In the genomic region with DNA sequence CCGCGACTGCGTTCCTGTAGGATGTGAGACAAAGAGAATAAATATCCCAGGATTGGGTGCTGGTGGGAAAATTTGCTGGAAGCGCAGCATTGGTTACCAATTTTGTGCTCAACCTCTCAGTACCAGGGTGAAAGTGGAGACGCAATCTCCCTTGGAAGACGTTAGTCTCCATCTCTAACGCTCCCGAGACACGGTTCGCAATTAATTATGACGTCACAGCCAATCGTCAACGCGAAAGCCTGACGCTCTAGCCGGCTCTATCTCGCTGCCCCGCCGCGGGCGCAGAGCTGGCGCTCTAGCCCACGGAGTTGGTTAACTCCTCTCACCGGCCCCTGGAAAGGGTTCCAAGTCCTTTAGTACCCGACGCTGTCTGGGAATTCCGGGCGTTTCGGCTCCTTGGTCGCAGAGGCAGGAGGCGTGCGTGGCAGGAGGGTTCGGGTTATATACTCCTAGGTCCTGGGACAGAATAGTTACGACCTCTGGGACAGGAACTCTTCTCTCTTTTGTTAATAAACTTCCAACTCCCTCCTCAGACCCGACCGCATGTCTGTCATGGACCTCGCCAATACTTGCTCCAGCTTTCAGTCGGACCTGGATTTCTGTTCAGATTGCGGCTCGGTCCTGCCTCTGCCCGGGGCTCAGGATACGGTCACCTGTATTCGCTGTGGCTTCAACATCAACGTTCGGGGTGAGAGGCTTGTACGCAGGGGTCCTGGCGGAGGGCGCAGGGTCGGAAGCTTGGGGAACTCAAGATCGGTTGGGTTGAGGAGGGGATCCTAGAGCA, we compare ENCODE assay signal across 1 cellular context.
TF ChIP-seq lines count a peak whose summit lies in the region.

A gene with protein sequence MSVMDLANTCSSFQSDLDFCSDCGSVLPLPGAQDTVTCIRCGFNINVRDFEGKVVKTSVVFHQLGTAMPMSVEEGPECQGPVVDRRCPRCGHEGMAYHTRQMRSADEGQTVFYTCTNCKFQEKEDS (plus strand): TSS at position 284 of the 784 bp plus-strand sequence. CDS start 260 bp downstream, at position 544.

TF ChIP-seq in GM12878, 131 proteins besides CTCF, POLR2A, EP300 and RAD21 (continued from another document and continues in another):
- TF ChIP-seq, protein P1, sequence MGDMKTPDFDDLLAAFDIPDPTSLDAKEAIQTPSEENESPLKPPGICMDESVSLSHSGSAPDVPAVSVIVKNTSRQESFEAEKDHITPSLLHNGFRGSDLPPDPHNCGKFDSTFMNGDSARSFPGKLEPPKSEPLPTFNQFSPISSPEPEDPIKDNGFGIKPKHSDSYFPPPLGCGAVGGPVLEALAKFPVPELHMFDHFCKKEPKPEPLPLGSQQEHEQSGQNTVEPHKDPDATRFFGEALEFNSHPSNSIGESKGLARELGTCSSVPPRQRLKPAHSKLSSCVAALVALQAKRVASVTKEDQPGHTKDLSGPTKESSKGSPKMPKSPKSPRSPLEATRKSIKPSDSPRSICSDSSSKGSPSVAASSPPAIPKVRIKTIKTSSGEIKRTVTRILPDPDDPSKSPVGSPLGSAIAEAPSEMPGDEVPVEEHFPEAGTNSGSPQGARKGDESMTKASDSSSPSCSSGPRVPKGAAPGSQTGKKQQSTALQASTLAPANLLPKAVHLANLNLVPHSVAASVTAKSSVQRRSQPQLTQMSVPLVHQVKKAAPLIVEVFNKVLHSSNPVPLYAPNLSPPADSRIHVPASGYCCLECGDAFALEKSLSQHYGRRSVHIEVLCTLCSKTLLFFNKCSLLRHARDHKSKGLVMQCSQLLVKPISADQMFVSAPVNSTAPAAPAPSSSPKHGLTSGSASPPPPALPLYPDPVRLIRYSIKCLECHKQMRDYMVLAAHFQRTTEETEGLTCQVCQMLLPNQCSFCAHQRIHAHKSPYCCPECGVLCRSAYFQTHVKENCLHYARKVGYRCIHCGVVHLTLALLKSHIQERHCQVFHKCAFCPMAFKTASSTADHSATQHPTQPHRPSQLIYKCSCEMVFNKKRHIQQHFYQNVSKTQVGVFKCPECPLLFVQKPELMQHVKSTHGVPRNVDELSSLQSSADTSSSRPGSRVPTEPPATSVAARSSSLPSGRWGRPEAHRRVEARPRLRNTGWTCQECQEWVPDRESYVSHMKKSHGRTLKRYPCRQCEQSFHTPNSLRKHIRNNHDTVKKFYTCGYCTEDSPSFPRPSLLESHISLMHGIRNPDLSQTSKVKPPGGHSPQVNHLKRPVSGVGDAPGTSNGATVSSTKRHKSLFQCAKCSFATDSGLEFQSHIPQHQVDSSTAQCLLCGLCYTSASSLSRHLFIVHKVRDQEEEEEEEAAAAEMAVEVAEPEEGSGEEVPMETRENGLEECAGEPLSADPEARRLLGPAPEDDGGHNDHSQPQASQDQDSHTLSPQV (IDR thresholded peaks at IDR 0.05): peak; percentile 50; the same call in 1 of the 2 replicates
- no peak for TF ChIP-seq SUZ12 (IDR thresholded peaks at IDR 0.05; ENCODE audit: unreplicated experiment)
- TF ChIP-seq WRNIP1 (IDR thresholded peaks at IDR 0.05; ENCODE audit: borderline replicate concordance, low read depth, low read length): no peak
- peak; percentile 71 for TF ChIP-seq NR2C1 (IDR thresholded peaks at IDR 0.05)
- TF ChIP-seq BHLHE40 (IDR thresholded peaks at IDR 0.05; ENCODE audit: borderline replicate concordance in 1 of 2, low read depth in 2 of 2, low read length in 1 of 2): peak; percentile 38 to 62; a peak in 1 of 4 replicates
- TF ChIP-seq MXI1 (IDR thresholded peaks at IDR 0.05; ENCODE audit: low read depth, low read length): peak; percentile 78; the same call in 1 of the 2 replicates
- TF ChIP-seq, protein P2, sequence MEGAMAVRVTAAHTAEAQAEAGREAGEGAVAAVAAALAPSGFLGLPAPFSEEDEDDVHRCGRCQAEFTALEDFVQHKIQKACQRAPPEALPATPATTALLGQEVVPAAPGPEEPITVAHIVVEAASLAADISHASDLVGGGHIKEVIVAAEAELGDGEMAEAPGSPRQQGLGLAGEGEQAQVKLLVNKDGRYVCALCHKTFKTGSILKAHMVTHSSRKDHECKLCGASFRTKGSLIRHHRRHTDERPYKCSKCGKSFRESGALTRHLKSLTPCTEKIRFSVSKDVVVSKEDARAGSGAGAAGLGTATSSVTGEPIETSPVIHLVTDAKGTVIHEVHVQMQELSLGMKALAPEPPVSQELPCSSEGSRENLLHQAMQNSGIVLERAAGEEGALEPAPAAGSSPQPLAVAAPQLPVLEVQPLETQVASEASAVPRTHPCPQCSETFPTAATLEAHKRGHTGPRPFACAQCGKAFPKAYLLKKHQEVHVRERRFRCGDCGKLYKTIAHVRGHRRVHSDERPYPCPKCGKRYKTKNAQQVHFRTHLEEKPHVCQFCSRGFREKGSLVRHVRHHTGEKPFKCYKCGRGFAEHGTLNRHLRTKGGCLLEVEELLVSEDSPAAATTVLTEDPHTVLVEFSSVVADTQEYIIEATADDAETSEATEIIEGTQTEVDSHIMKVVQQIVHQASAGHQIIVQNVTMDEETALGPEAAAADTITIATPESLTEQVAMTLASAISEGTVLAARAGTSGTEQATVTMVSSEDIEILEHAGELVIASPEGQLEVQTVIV (IDR thresholded peaks at IDR 0.05; ENCODE audit: borderline replicate concordance, partially characterized antibody): no peak
- TF ChIP-seq NR2C2 (IDR thresholded peaks at IDR 0.05; ENCODE audit: borderline replicate concordance, control insufficient read depth, insufficient read length, low read depth): no peak
- TF ChIP-seq CHD4 (IDR thresholded peaks at IDR 0.05): no peak
- peak; percentile 76; the same call in 1 of the 2 replicates for TF ChIP-seq ZNF24 (IDR thresholded peaks at IDR 0.05)
- TF ChIP-seq BMI1 (IDR thresholded peaks at IDR 0.05; ENCODE audit: borderline replicate concordance): no peak
- peak; percentile 72; the same call in 1 of the 2 replicates for TF ChIP-seq RUNX3 (IDR thresholded peaks at IDR 0.05; ENCODE audit: low read length)
- 0 out of 2 replicates have a peak, but pooled peaks have one; percentile 29 for TF ChIP-seq ASH2L (IDR thresholded peaks at IDR 0.05; ENCODE audit: borderline replicate concordance, low read depth)
- TF ChIP-seq JUNB (IDR thresholded peaks at IDR 0.05): no peak
- TF ChIP-seq GABPA (IDR thresholded peaks at IDR 0.05; ENCODE audit: low read depth): peak; percentile 34; the same call in 1 of the 2 replicates
- TF ChIP-seq EZH2 (IDR thresholded peaks at IDR 0.05; ENCODE audit: borderline replicate concordance, control insufficient read depth, low read depth, low read length): no peak
- TF ChIP-seq KDM1A (IDR thresholded peaks at IDR 0.05; ENCODE audit: borderline replicate concordance): no peak
- TF ChIP-seq TBL1XR1 (IDR thresholded peaks at IDR 0.05; ENCODE audit: low read depth, low read length): no peak
- no peak for TF ChIP-seq BCL11A (IDR thresholded peaks at IDR 0.05; ENCODE audit: low read depth, low read length)
- peak; percentile 70 for TF ChIP-seq HCFC1 (IDR thresholded peaks at IDR 0.05; ENCODE audit: low read length)
- no peak for TF ChIP-seq MEF2A (IDR thresholded peaks at IDR 0.05; ENCODE audit: insufficient read depth, low read depth, low read length)
- TF ChIP-seq YBX1 (IDR thresholded peaks at IDR 0.05): no peak
- TF ChIP-seq TAF1 (IDR thresholded peaks at IDR 0.05; ENCODE audit: borderline replicate concordance, low read depth, low read length): peak; percentile 94
- no peak for TF ChIP-seq SMC3 (IDR thresholded peaks at IDR 0.05; ENCODE audit: borderline replicate concordance, low read length)
- TF ChIP-seq TCF7 (IDR thresholded peaks at IDR 0.05; ENCODE audit: borderline replicate concordance): peak; percentile 30
- no peak for TF ChIP-seq ZNF274 (IDR thresholded peaks at IDR 0.05; ENCODE audit: insufficient read depth, insufficient read length)
- 0 out of 2 replicates have a peak, but pooled peaks have one; percentile 31 for TF ChIP-seq ZNF217 (IDR thresholded peaks at IDR 0.05)
- TF ChIP-seq EGR1 (IDR thresholded peaks at IDR 0.05; ENCODE audit: borderline replicate concordance in 1 of 2, low read depth in 2 of 2, low read length in 2 of 2): peak in 1 of 2 experiments; percentile 88; a peak in 2 of 3 replicates
- peak in 1 of 2 experiments; percentile 46; a peak in 1 of 4 replicates for TF ChIP-seq ETV6 (conservative IDR thresholded peaks at IDR 0.05 in 1 of 2, IDR thresholded peaks at IDR 0.05 in 1 of 2; ENCODE audit: borderline replicate concordance in 1 of 2, low read depth in 1 of 2)
- TF ChIP-seq CBFB (IDR thresholded peaks at IDR 0.05; ENCODE audit: low read depth): peak; percentile 85; the same call in 1 of the 2 replicates
- TF ChIP-seq MYB (IDR thresholded peaks at IDR 0.05; ENCODE audit: borderline replicate concordance, low read depth, low read length): peak; percentile 60; the same call in 1 of the 2 replicates
- TF ChIP-seq, protein P3, sequence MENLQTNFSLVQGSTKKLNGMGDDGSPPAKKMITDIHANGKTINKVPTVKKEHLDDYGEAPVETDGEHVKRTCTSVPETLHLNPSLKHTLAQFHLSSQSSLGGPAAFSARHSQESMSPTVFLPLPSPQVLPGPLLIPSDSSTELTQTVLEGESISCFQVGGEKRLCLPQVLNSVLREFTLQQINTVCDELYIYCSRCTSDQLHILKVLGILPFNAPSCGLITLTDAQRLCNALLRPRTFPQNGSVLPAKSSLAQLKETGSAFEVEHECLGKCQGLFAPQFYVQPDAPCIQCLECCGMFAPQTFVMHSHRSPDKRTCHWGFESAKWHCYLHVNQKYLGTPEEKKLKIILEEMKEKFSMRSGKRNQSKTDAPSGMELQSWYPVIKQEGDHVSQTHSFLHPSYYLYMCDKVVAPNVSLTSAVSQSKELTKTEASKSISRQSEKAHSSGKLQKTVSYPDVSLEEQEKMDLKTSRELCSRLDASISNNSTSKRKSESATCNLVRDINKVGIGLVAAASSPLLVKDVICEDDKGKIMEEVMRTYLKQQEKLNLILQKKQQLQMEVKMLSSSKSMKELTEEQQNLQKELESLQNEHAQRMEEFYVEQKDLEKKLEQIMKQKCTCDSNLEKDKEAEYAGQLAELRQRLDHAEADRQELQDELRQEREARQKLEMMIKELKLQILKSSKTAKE (IDR thresholded peaks at IDR 0.05; ENCODE audit: low read depth, poor library complexity, severe bottlenecking): peak; percentile 61
- TF ChIP-seq IKZF2 (IDR thresholded peaks at IDR 0.05): peak in 1 of 2 experiments; percentile 65; a peak in 2 of 4 replicates
- no peak for TF ChIP-seq CHD1 (IDR thresholded peaks at IDR 0.05; ENCODE audit: low read depth, low read length)
- TF ChIP-seq, protein P4, sequence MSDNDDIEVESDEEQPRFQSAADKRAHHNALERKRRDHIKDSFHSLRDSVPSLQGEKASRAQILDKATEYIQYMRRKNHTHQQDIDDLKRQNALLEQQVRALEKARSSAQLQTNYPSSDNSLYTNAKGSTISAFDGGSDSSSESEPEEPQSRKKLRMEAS (IDR thresholded peaks at IDR 0.05; ENCODE audit: low read depth, low read length): no peak
- TF ChIP-seq EED (IDR thresholded peaks at IDR 0.05; ENCODE audit: low read depth): peak; percentile 36; the same call in 1 of the 2 replicates
- no peak for TF ChIP-seq SREBF1 (IDR thresholded peaks at IDR 0.05; ENCODE audit: low read length)
- TF ChIP-seq, protein P5, sequence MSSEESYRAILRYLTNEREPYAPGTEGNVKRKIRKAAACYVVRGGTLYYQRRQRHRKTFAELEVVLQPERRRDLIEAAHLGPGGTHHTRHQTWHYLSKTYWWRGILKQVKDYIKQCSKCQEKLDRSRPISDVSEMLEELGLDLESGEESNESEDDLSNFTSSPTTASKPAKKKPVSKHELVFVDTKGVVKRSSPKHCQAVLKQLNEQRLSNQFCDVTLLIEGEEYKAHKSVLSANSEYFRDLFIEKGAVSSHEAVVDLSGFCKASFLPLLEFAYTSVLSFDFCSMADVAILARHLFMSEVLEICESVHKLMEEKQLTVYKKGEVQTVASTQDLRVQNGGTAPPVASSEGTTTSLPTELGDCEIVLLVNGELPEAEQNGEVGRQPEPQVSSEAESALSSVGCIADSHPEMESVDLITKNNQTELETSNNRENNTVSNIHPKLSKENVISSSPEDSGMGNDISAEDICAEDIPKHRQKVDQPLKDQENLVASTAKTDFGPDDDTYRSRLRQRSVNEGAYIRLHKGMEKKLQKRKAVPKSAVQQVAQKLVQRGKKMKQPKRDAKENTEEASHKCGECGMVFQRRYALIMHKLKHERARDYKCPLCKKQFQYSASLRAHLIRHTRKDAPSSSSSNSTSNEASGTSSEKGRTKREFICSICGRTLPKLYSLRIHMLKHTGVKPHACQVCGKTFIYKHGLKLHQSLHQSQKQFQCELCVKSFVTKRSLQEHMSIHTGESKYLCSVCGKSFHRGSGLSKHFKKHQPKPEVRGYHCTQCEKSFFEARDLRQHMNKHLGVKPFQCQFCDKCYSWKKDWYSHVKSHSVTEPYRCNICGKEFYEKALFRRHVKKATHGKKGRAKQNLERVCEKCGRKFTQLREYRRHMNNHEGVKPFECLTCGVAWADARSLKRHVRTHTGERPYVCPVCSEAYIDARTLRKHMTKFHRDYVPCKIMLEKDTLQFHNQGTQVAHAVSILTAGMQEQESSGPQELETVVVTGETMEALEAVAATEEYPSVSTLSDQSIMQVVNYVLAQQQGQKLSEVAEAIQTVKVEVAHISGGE (CRISPR knock-in tag; IDR thresholded peaks at IDR 0.05): no peak
- TF ChIP-seq SP1 (IDR thresholded peaks at IDR 0.05; ENCODE audit: low read depth, low read length): peak; percentile 84
- TF ChIP-seq CEBPB (IDR thresholded peaks at IDR 0.05; ENCODE audit: borderline replicate concordance in 1 of 2, low read depth in 2 of 2, low read length in 2 of 2): no peak
- peak; percentile 99 for TF ChIP-seq ATF7 (IDR thresholded peaks at IDR 0.05; ENCODE audit: low read depth)
- TF ChIP-seq ZNF622 (IDR thresholded peaks at IDR 0.05): no peak
- peak; percentile 100 for TF ChIP-seq NBN (IDR thresholded peaks at IDR 0.05)
- TF ChIP-seq, protein P6, sequence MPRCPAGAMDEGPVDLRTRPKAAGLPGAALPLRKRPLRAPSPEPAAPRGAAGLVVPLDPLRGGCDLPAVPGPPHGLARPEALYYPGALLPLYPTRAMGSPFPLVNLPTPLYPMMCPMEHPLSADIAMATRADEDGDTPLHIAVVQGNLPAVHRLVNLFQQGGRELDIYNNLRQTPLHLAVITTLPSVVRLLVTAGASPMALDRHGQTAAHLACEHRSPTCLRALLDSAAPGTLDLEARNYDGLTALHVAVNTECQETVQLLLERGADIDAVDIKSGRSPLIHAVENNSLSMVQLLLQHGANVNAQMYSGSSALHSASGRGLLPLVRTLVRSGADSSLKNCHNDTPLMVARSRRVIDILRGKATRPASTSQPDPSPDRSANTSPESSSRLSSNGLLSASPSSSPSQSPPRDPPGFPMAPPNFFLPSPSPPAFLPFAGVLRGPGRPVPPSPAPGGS (IDR thresholded peaks at IDR 0.05; ENCODE audit: borderline replicate concordance, insufficient read depth, low read depth, low read length, poor library complexity, severe bottlenecking): peak; percentile 37
